In the genomic region with DNA sequence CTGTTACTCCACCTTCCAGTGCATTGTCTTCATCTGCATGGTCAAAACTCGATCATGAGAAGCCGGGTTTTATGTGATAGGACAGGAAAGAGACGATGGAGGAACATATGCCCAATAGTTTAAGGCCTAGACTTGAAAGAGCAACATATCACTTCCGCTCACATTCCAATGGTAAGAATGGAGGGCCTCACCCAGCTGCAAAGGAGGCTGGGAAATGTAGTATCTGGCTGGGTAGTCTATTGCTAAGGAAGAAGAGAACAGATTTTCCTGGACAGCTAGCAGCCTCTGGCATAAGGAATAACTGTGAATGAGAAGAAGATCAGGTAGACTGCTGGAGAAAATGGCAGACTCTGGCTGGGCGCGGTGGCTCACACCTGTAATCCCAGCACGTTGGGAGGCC, we compare ENCODE assay signal across 2 cellular contexts.
A peak's percentile ranks its signal among the peaks of the same experiment; 100 is the strongest.
TF ChIP-seq lines count a peak whose summit lies in the region.

No MANE protein-coding gene starts in this region.

TF ChIP-seq in GM23338, 12 proteins besides CTCF, POLR2A, EP300 and RAD21 (continued from another document):
- TF ChIP-seq, protein P1, sequence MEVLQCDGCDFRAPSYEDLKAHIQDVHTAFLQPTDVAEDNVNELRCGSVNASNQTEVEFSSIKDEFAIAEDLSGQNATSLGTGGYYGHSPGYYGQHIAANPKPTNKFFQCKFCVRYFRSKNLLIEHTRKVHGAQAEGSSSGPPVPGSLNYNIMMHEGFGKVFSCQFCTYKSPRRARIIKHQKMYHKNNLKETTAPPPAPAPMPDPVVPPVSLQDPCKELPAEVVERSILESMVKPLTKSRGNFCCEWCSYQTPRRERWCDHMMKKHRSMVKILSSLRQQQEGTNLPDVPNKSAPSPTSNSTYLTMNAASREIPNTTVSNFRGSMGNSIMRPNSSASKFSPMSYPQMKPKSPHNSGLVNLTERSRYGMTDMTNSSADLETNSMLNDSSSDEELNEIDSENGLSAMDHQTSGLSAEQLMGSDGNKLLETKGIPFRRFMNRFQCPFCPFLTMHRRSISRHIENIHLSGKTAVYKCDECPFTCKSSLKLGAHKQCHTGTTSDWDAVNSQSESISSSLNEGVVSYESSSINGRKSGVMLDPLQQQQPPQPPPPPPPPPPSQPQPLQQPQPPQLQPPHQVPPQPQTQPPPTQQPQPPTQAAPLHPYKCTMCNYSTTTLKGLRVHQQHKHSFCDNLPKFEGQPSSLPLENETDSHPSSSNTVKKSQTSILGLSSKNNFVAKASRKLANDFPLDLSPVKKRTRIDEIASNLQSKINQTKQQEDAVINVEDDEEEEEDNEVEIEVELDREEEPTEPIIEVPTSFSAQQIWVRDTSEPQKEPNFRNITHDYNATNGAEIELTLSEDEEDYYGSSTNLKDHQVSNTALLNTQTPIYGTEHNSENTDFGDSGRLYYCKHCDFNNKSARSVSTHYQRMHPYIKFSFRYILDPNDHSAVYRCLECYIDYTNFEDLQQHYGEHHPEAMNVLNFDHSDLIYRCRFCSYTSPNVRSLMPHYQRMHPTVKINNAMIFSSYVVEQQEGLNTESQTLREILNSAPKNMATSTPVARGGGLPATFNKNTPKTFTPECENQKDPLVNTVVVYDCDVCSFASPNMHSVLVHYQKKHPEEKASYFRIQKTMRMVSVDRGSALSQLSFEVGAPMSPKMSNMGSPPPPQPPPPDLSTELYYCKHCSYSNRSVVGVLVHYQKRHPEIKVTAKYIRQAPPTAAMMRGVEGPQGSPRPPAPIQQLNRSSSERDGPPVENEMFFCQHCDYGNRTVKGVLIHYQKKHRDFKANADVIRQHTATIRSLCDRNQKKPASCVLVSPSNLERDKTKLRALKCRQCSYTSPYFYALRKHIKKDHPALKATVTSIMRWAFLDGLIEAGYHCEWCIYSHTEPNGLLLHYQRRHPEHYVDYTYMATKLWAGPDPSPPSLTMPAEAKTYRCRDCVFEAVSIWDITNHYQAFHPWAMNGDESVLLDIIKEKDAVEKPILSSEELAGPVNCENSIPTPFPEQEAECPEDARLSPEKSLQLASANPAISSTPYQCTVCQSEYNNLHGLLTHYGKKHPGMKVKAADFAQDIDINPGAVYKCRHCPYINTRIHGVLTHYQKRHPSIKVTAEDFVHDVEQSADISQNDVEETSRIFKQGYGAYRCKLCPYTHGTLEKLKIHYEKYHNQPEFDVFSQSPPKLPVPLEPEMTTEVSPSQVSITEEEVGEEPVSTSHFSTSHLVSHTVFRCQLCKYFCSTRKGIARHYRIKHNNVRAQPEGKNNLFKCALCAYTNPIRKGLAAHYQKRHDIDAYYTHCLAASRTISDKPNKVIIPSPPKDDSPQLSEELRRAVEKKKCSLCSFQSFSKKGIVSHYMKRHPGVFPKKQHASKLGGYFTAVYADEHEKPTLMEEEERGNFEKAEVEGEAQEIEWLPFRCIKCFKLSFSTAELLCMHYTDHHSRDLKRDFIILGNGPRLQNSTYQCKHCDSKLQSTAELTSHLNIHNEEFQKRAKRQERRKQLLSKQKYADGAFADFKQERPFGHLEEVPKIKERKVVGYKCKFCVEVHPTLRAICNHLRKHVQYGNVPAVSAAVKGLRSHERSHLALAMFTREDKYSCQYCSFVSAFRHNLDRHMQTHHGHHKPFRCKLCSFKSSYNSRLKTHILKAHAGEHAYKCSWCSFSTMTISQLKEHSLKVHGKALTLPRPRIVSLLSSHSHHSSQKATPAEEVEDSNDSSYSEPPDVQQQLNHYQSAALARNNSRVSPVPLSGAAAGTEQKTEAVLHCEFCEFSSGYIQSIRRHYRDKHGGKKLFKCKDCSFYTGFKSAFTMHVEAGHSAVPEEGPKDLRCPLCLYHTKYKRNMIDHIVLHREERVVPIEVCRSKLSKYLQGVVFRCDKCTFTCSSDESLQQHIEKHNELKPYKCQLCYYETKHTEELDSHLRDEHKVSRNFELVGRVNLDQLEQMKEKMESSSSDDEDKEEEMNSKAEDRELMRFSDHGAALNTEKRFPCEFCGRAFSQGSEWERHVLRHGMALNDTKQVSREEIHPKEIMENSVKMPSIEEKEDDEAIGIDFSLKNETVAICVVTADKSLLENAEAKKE (CRISPR knock-in tag; IDR thresholded peaks at IDR 0.05): no peak
- TF ChIP-seq CREB1 (CRISPR knock-in tag; IDR thresholded peaks at IDR 0.05; ENCODE audit: low read depth) (no peak), ZNF114 (CRISPR knock-in tag; IDR thresholded peaks at IDR 0.05) (no peak)

TF ChIP-seq in K562, 482 proteins besides CTCF, POLR2A, EP300 and RAD21 (continued from another document):
- TF ChIP-seq, protein P2, sequence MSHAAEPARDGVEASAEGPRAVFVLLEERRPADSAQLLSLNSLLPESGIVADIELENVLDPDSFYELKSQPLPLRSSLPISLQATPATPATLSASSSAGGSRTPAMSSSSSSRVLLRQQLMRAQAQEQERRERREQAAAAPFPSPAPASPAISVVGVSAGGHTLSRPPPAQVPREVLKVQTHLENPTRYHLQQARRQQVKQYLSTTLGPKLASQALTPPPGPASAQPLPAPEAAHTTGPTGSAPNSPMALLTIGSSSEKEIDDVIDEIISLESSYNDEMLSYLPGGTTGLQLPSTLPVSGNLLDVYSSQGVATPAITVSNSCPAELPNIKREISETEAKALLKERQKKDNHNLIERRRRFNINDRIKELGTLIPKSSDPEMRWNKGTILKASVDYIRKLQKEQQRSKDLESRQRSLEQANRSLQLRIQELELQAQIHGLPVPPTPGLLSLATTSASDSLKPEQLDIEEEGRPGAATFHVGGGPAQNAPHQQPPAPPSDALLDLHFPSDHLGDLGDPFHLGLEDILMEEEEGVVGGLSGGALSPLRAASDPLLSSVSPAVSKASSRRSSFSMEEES (CRISPR knock-in tag; IDR thresholded peaks at IDR 0.05): no peak
- TF ChIP-seq HNRNPL (IDR thresholded peaks at IDR 0.05; ENCODE audit: low read depth, low read length) (no peak), GTF2A2 (tag; IDR thresholded peaks at IDR 0.05) (no peak), BACH1 (tag; IDR thresholded peaks at IDR 0.05) (no peak), U2AF2 (optimal IDR thresholded peaks at IDR 0.05; ENCODE audit: low read depth, low read length) (no peak), ZNF143 (CRISPR knock-in tag; IDR thresholded peaks at IDR 0.05) (peak; percentile 64; the same call in 1 of the 2 replicates), YY1 (IDR thresholded peaks at IDR 0.05; ENCODE audit: borderline replicate concordance in 1 of 3, control insufficient read depth in 1 of 3, extremely low read depth in 1 of 3, insufficient read depth in 3 of 3, insufficient read length in 1 of 3, insufficient replicate concordance in 2 of 3, low read depth in 1 of 3, low read length in 2 of 3) (peak in 1 of 3 experiments; percentile 71)
- TF ChIP-seq, protein P3, sequence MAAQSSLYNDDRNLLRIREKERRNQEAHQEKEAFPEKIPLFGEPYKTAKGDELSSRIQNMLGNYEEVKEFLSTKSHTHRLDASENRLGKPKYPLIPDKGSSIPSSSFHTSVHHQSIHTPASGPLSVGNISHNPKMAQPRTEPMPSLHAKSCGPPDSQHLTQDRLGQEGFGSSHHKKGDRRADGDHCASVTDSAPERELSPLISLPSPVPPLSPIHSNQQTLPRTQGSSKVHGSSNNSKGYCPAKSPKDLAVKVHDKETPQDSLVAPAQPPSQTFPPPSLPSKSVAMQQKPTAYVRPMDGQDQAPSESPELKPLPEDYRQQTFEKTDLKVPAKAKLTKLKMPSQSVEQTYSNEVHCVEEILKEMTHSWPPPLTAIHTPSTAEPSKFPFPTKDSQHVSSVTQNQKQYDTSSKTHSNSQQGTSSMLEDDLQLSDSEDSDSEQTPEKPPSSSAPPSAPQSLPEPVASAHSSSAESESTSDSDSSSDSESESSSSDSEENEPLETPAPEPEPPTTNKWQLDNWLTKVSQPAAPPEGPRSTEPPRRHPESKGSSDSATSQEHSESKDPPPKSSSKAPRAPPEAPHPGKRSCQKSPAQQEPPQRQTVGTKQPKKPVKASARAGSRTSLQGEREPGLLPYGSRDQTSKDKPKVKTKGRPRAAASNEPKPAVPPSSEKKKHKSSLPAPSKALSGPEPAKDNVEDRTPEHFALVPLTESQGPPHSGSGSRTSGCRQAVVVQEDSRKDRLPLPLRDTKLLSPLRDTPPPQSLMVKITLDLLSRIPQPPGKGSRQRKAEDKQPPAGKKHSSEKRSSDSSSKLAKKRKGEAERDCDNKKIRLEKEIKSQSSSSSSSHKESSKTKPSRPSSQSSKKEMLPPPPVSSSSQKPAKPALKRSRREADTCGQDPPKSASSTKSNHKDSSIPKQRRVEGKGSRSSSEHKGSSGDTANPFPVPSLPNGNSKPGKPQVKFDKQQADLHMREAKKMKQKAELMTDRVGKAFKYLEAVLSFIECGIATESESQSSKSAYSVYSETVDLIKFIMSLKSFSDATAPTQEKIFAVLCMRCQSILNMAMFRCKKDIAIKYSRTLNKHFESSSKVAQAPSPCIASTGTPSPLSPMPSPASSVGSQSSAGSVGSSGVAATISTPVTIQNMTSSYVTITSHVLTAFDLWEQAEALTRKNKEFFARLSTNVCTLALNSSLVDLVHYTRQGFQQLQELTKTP (IDR thresholded peaks at IDR 0.05; ENCODE audit: low read depth in 1 of 2, partially characterized antibody in 2 of 2): no peak
- TF ChIP-seq, protein P4, sequence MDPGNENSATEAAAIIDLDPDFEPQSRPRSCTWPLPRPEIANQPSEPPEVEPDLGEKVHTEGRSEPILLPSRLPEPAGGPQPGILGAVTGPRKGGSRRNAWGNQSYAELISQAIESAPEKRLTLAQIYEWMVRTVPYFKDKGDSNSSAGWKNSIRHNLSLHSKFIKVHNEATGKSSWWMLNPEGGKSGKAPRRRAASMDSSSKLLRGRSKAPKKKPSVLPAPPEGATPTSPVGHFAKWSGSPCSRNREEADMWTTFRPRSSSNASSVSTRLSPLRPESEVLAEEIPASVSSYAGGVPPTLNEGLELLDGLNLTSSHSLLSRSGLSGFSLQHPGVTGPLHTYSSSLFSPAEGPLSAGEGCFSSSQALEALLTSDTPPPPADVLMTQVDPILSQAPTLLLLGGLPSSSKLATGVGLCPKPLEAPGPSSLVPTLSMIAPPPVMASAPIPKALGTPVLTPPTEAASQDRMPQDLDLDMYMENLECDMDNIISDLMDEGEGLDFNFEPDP (CRISPR knock-in tag; IDR thresholded peaks at IDR 0.05): no peak
